In genomic region chr7:144995495-144995894, GRCh38 we compare ENCODE assay signal across 31 cellular contexts.
DNase-seq lines count a peak whose midpoint lies in the region; ATAC-seq, FAIRE-seq and TF ChIP-seq lines count a peak whose summit lies in the region.
"Had no signal": no experiment of that assay in that cellular context is flagged by ENCODE, and none has a peak within 500 bp of the region (broad histone marks: within the 10 kb centered on the region; RNA-seq: fewer than 3 reads in every experiment).

No MANE protein-coding gene starts in this region.

- DNase-seq in K562 (ENCODE audit: extremely low read depth in 1 of 4, low spot score in 3 of 4) (no peak), H7 (no peak), Peyer's patch (no peak)
- DNase-seq: 8988T; ACHN; AML-193; BE2C; C1 segment of cervical spinal cord; Caco-2; Calu3; CD4-positive, alpha-beta memory T cell; CD4-positive, alpha-beta T cell; CD4-positive, CD25-positive, alpha-beta regulatory T cell; CD8-positive, alpha-beta memory T cell; CD8-positive, alpha-beta T cell; COR-L47; DMS 273 treated with DMSO at 0.1 percent for 48 hours; DMS153; DMS53; DMS79; DMS79 treated with DMSO at 0.1 percent for 48 hours; DND-41; EL had no signal

- H3K9ac ChIP-seq in K562 (ENCODE audit: insufficient read depth in 1 of 2, low read depth in 2 of 2, low read length in 2 of 2), result no peak overlapping the region
- H3K9ac ChIP-seq: BLaER1; BLaER1 treated with 17β-estradiol and CSF1 and Interleukin-3, amounts not matched to agents 10 nM and 100 nM had no signal

- H3K4me1 ChIP-seq in HEK293 (ENCODE audit: control insufficient read depth, insufficient read depth, low read length) (no peaks in the 10 kb centered on the region), K562 (replicated peaks in 1 of 2; ENCODE audit: control insufficient read depth in 2 of 2, insufficient read depth in 2 of 2, low read length in 2 of 2) (no peaks in the 10 kb centered on the region), Peyer's patch (no peaks in the 10 kb centered on the region)
- H3K4me1 ChIP-seq: A549, BE2C, BLaER1, Caco-2 had no signal

- FAIRE-seq in K562 (lab: Jason Lieb, UNC), result no peak
- FAIRE-seq: A204.1, A549, D721Med had no signal

- H3K36me3 ChIP-seq in HEK293 (ENCODE audit: control insufficient read depth in 2 of 2, insufficient read depth in 1 of 2, low read length in 2 of 2) (no peaks in the 10 kb centered on the region), K562 (ENCODE audit: control insufficient read depth, insufficient read depth, low read length) (no peaks in the 10 kb centered on the region), H7 (replicated peaks; ENCODE audit: control insufficient read depth, insufficient read depth, low read length) (no peaks in the 10 kb centered on the region), Peyer's patch (no peaks in the 10 kb centered on the region)
- H3K36me3 ChIP-seq: BE2C; BLaER1; BLaER1 treated with 17β-estradiol and CSF1 and Interleukin-3, amounts not matched to agents 10 nM and 100 nM had no signal

- POLR2A ChIA-PET in HEK293 (lab: Yijun Ruan, JAX) (no interaction called here), K562 (lab: Yijun Ruan, JAX) (no interaction called here)

- TF ChIP-seq CTCF in HEK293 (tag by site-specific recombination; IDR thresholded peaks at IDR 0.05), result no peak
- no peak for TF ChIP-seq CTCF in K562 (IDR thresholded peaks at IDR 0.05 in 2 of 3, conservative IDR thresholded peaks at IDR 0.05 in 1 of 3; ENCODE audit: insufficient read depth in 2 of 3, low read depth in 1 of 3, low read length in 3 of 3)
- no peak for TF ChIP-seq CTCF in Peyer's patch (IDR thresholded peaks at IDR 0.05)

- no peak overlapping the region for H2AFZ ChIP-seq in K562 (ENCODE audit: low read depth, low read length)

- intact Hi-C loops in K562 (cut with micrococcal nuclease), result no loop called here

- H3K4me2 ChIP-seq in K562 (ENCODE audit: insufficient read depth, low read length), result no peak overlapping the region
- H3K4me2 ChIP-seq: A549; BLaER1; BLaER1 treated with 17β-estradiol and CSF1 and Interleukin-3, amounts not matched to agents 10 nM and 100 nM had no signal

- H3K27ac ChIP-seq in HEK293 (ENCODE audit: extremely low read depth, low read depth, low read length), result no peak overlapping the region
- H3K27ac ChIP-seq in K562 (ENCODE audit: extremely low read depth, low read depth, low read length), result no peak overlapping the region
- no peak overlapping the region for H3K27ac ChIP-seq in Peyer's patch
- H3K27ac ChIP-seq: 22Rv1; A549; BLaER1; BLaER1 treated with 17β-estradiol and CSF1 and Interleukin-3, amounts not matched to agents 10 nM and 100 nM; C4-2B had no signal

- no peak for TF ChIP-seq EP300 in K562 (IDR thresholded peaks at IDR 0.05; ENCODE audit: low read length)

- no peak for TF ChIP-seq RAD21 in K562 (CRISPR knock-in tag; conservative IDR thresholded peaks at IDR 0.05 in 1 of 2, IDR thresholded peaks at IDR 0.05 in 1 of 2)

- CTCF ChIA-PET in HEK293 (lab: Yijun Ruan, JAX) (interaction anchor here (0.6 kb wide), 1 partner anchor 8 kb away, joined by 3 read pairs; no protein-coding TSS in a partner anchor), K562 (lab: Yijun Ruan, JAX; ENCODE audit: low intra/inter-chr PET ratio) (no interaction called here)

- in situ Hi-C loops in K562 (cut with MboI), result no loop called here

- TF ChIP-seq POLR2A in K562 (conservative IDR thresholded peaks at IDR 0.05) (no peak), Peyer's patch (IDR thresholded peaks at IDR 0.05) (no peak)

- no peak overlapping the region for H3K4me3 ChIP-seq in HEK293 (ENCODE audit: low read depth, low read length)
- H3K4me3 ChIP-seq in K562, result no peak overlapping the region
- no peak overlapping the region for H3K4me3 ChIP-seq in H7 (ENCODE audit: insufficient read depth, low read depth, low read length)
- H3K4me3 ChIP-seq in Peyer's patch, result no peak overlapping the region
- H3K4me3 ChIP-seq: A549; BLaER1; BLaER1 treated with 17β-estradiol and CSF1 and Interleukin-3, amounts not matched to agents 10 nM and 100 nM had no signal

- 6% methylated on average over 2 of the region's 2 CpGs for WGBS in K562 (ENCODE audit: insufficient coverage, low coverage, missing lambda C conversion rate)

- H3K9me1 ChIP-seq in K562 (ENCODE audit: control insufficient read depth, insufficient read depth, low read length), result no peaks in the 10 kb centered on the region

- H3K79me2 ChIP-seq in K562 (ENCODE audit: control insufficient read depth, insufficient read depth, low read length), result no peaks in the 10 kb centered on the region

- ATAC-seq in K562, result no peak
- ATAC-seq: A549; CD8-positive, alpha-beta T cell had no signal

- no TSS peak for BruUV-seq in K562 (replicated peaks; lab: Mats Ljungman, UMichigan)

- H3K27me3 ChIP-seq in K562 (ENCODE audit: control insufficient read depth in 2 of 2, insufficient read depth in 2 of 2, low read length in 2 of 2) (no peaks in the 10 kb centered on the region), H7 (ENCODE audit: control insufficient read depth, insufficient read depth, low read length) (no peaks in the 10 kb centered on the region), Peyer's patch (no peaks in the 10 kb centered on the region)
- H3K27me3 ChIP-seq: BE2C; BLaER1; BLaER1 treated with 17β-estradiol and CSF1 and Interleukin-3, amounts not matched to agents 10 nM and 100 nM had no signal

- H3K9me3 ChIP-seq in HEK293 (ENCODE audit: control insufficient read depth, insufficient read depth, low read depth, low read length), result no peaks in the 10 kb centered on the region
- H3K9me3 ChIP-seq in K562 (replicated peaks; ENCODE audit: control insufficient read depth, insufficient read depth, low read depth, low read length), result 0 out of 2 replicates have a peak, but pooled peaks cover 2% of the 10 kb centered on the region
- H3K9me3 ChIP-seq in Peyer's patch, result peaks cover 0 to 11% (median 1%) of the 10 kb centered on the region in 4 donors
- H3K9me3 ChIP-seq: BE2C had no signal

- no peaks in the 10 kb centered on the region for H4K20me1 ChIP-seq in K562 (replicated peaks; ENCODE audit: control insufficient read depth, insufficient read depth, low read length)
- H4K20me1 ChIP-seq: BLaER1; BLaER1 treated with 17β-estradiol and CSF1 and Interleukin-3, amounts not matched to agents 10 nM and 100 nM had no signal

TF ChIP-seq in HEK293, 187 proteins besides CTCF, POLR2A, EP300 and RAD21:
- TF ChIP-seq, protein P1, sequence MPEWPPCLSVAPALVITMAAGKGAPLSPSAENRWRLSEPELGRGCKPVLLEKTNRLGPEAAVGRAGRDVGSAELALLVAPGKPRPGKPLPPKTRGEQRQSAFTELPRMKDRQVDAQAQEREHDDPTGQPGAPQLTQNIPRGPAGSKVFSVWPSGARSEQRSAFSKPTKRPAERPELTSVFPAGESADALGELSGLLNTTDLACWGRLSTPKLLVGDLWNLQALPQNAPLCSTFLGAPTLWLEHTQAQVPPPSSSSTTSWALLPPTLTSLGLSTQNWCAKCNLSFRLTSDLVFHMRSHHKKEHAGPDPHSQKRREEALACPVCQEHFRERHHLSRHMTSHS (tag by site-specific recombination; IDR thresholded peaks at IDR 0.05), result no peak
- peak; percentile 90 for TF ChIP-seq ZNF146 (tag by site-specific recombination; IDR thresholded peaks at IDR 0.05)

TF ChIP-seq in K562, 482 proteins besides CTCF, POLR2A, EP300 and RAD21:
- peak; percentile 77 for TF ChIP-seq ZNF146 (CRISPR knock-in tag; IDR thresholded peaks at IDR 0.05; ENCODE audit: unreplicated experiment)
- TF ChIP-seq RBM25 (IDR thresholded peaks at IDR 0.05; ENCODE audit: low read depth, low read length, severe bottlenecking), result peak; percentile 81
- no peak for TF ChIP-seq RBM17 (IDR thresholded peaks at IDR 0.05; ENCODE audit: borderline replicate concordance, low read depth, low read length)
- TF ChIP-seq, protein P2, sequence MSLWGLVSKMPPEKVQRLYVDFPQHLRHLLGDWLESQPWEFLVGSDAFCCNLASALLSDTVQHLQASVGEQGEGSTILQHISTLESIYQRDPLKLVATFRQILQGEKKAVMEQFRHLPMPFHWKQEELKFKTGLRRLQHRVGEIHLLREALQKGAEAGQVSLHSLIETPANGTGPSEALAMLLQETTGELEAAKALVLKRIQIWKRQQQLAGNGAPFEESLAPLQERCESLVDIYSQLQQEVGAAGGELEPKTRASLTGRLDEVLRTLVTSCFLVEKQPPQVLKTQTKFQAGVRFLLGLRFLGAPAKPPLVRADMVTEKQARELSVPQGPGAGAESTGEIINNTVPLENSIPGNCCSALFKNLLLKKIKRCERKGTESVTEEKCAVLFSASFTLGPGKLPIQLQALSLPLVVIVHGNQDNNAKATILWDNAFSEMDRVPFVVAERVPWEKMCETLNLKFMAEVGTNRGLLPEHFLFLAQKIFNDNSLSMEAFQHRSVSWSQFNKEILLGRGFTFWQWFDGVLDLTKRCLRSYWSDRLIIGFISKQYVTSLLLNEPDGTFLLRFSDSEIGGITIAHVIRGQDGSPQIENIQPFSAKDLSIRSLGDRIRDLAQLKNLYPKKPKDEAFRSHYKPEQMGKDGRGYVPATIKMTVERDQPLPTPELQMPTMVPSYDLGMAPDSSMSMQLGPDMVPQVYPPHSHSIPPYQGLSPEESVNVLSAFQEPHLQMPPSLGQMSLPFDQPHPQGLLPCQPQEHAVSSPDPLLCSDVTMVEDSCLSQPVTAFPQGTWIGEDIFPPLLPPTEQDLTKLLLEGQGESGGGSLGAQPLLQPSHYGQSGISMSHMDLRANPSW (CRISPR knock-in tag; IDR thresholded peaks at IDR 0.05), result no peak
TF ChIP-seq in K562: peak in this region for 2.

Comparison
In these comparisons a context has a peak if more than half of its experiments do, and no peak if none do; other contexts are left out.
1. Of the 44 proteins assayed by ChIP-seq in both K562 and HEK293: peak only in K562: none; only in HEK293: none; in both: ZNF146; in neither: 43.